In the genomic region with DNA sequence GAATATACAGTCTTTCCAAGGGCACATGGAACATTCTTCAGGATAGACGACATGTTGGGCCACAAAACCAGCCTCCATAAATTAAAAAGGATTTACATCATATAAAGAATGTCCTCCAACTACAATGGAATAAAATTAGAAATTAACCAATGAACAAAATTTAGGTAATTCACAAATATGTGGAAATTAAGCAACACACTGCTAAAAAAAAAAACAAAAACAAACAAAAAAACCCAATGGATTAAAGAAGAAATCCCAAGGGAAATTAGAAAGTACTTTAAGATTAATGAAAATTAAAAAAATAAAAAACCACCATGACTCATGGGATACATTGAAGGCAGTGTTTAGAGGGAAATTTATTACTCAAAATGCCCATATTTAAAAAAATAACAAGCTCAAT, we compare ENCODE assay signal across 29 cellular contexts.
"Had no signal": no experiment of that assay in that cellular context is flagged by ENCODE, and none has a peak within 500 bp of the region (broad histone marks: within the 10 kb centered on the region; RNA-seq: fewer than 3 reads in every experiment).

No MANE protein-coding gene starts in this region.

- H3K4me3 Mint-ChIP-seq: activated CD4-positive, alpha-beta memory T cell treated with anti-CD3 and anti-CD28 coated beads, Interleukin-2, amount 10 ng/mL, durations not matched to agents 7 days and 5 days; activated CD4-positive, alpha-beta T cell treated with anti-CD3 and anti-CD28 coated beads for 36 hours; activated CD4-positive, alpha-beta T cell treated with anti-CD3 and anti-CD28 coated beads, Interleukin-2, amount 10 ng/mL, durations not matched to agents 24 days and 14 days; activated naive CD8-positive, alpha-beta T cell; activated T-cell treated with anti-CD3 and anti-CD28 coated beads, Interleukin-2, amount 50 U/mL, for 24 hours; activated T-cell treated with anti-CD3 and anti-CD28 coated beads, Interleukin-2, amount 50 U/mL, for 72 hours had no signal

- H3K27ac ChIP-seq: adrenal gland, body of pancreas, esophagus muscularis mucosa, foreskin keratinocyte, gastrocnemius medialis, heart left ventricle had no signal

- H3K27me3 Mint-ChIP-seq: activated naive CD8-positive, alpha-beta T cell; activated T-cell treated with anti-CD3 and anti-CD28 coated beads, Interleukin-2, amount 50 U/mL, for 24 hours had no signal

- H3K4me1 ChIP-seq: adrenal gland, body of pancreas, esophagus muscularis mucosa, foreskin keratinocyte, gastrocnemius medialis, heart left ventricle had no signal

- H3K27ac Mint-ChIP-seq: activated CD4-positive, alpha-beta memory T cell treated with anti-CD3 and anti-CD28 coated beads, Interleukin-2, amount 10 ng/mL, durations not matched to agents 7 days and 5 days; activated CD4-positive, alpha-beta T cell treated with anti-CD3 and anti-CD28 coated beads for 36 hours; activated CD4-positive, alpha-beta T cell treated with anti-CD3 and anti-CD28 coated beads, Interleukin-2, amount 10 ng/mL, durations not matched to agents 24 days and 14 days; activated naive CD8-positive, alpha-beta T cell; activated T-cell treated with anti-CD3 and anti-CD28 coated beads, Interleukin-2, amount 50 U/mL, for 24 hours; activated T-cell treated with anti-CD3 and anti-CD28 coated beads, Interleukin-2, amount 50 U/mL, for 72 hours had no signal

- H3K27me3 ChIP-seq: adrenal gland, body of pancreas, esophagus muscularis mucosa, foreskin keratinocyte, gastrocnemius medialis, heart left ventricle had no signal

- ATAC-seq: activated CD4-positive, alpha-beta T cell treated with anti-CD3 and anti-CD28 coated beads for 36 hours; activated T-cell treated with anti-CD3 and anti-CD28 coated beads, Interleukin-2, amount 50 U/mL, for 72 hours; body of pancreas; foreskin keratinocyte; gastrocnemius medialis; heart left ventricle had no signal

- H3K9me3 ChIP-seq: adrenal gland, body of pancreas had no signal

- H3K4me1 Mint-ChIP-seq: activated CD4-positive, alpha-beta memory T cell treated with anti-CD3 and anti-CD28 coated beads, Interleukin-2, amount 10 ng/mL, durations not matched to agents 7 days and 5 days; activated CD4-positive, alpha-beta T cell treated with anti-CD3 and anti-CD28 coated beads for 36 hours; activated CD4-positive, alpha-beta T cell treated with anti-CD3 and anti-CD28 coated beads, Interleukin-2, amount 10 ng/mL, durations not matched to agents 24 days and 14 days had no signal

- H3K36me3 ChIP-seq: adrenal gland, esophagus muscularis mucosa, gastrocnemius medialis, heart left ventricle had no signal

- DNase-seq: activated CD4-positive, alpha-beta memory T cell treated with anti-CD3 and anti-CD28 coated beads, Interleukin-2, amount 10 ng/mL, durations not matched to agents 7 days and 5 days; activated CD4-positive, alpha-beta T cell treated with anti-CD3 and anti-CD28 coated beads for 36 hours; activated CD4-positive, alpha-beta T cell treated with anti-CD3 and anti-CD28 coated beads, Interleukin-2, amount 10 ng/mL, durations not matched to agents 24 days and 14 days; activated CD4-positive, alpha-beta T cell treated with anti-CD3 and anti-CD28 coated beads, Interleukin-2, amount 50 U/mL, for 4 hours; activated CD4-positive, CD25-positive, alpha-beta regulatory T cell; activated CD4-positive, CD25-positive, alpha-beta regulatory T cell treated with anti-CD3 and anti-CD28 coated beads, Interleukin-2, amount 50 U/mL, for 72 hours; activated CD8-positive, alpha-beta memory T cell treated with anti-CD3 and anti-CD28 coated beads, Interleukin-2, amount 50 U/mL, for 48 hours; activated gamma-delta T cell; activated naive CD4-positive, alpha-beta T cell; activated naive CD4-positive, alpha-beta T cell treated with anti-CD3 and anti-CD28 coated beads, Interleukin-2, amount 50 U/mL, for 16 hours; activated T-cell treated with anti-CD3 and anti-CD28 coated beads for 4 hours; activated T-cell treated with anti-CD3 and anti-CD28 coated beads, Interleukin-2, amount 50 U/mL, for 24 hours; activated T-cell treated with anti-CD3 and anti-CD28 coated beads, Interleukin-2, amount 50 U/mL, for 72 hours; adrenal gland; amygdala; aorta; body of pancreas; caudate nucleus; cortex of kidney; dermis blood vessel endothelial cell; effector CD8-positive, alpha-beta T cell; erythroblast; foreskin keratinocyte; gastrocnemius medialis; glutamatergic neuron; heart left ventricle; T-helper 2 cell had no signal

- H3K4me3 ChIP-seq: adrenal gland, body of pancreas, esophagus muscularis mucosa, gastrocnemius medialis, heart left ventricle had no signal
